In the genomic region with DNA sequence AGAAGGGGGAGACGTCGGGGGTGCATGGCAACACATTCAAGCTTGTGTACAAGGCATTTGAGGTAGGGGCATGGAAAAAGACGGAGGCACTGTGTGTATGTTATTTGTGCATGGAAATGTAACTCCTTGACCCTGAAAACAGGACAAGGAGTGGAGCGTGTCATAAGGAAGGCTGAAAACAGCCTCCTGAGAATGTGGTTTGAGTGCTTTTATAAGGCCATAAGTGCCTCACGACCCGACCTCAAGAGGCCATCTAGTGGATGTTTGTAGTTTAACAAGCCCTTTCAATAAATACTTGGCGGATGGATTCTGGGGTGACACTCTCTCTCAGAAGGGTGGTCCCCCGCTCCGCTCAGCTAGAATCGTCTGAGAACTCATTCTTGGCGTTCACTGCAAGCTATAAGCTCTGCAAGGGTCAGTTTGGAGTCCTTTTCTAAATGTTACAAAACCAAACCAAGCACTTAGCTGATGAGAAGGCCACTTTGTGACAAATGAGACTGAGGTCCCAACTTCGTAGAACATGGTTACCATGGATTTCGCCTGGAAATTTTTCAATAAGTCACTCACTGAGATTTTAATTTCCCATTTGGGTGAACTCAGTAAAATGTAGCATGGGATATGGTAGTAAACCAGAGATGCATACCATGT, we compare ENCODE assay signal across 9 cellular contexts. TPM values are rescaled to one million over a fixed set of nuclear protein-coding genes. Genes with fewer than 3 reads are reported as not detected.
A peak's percentile ranks its signal among the peaks of the same experiment; 100 is the strongest.
DNase-seq lines count a peak whose midpoint lies in the region; ATAC-seq and TF ChIP-seq lines count a peak whose summit lies in the region.
"Had no signal": no experiment of that assay in that cellular context is flagged by ENCODE, and none has a peak within 500 bp of the region (broad histone marks: within the 10 kb centered on the region; RNA-seq: fewer than 3 reads in every experiment).

No MANE protein-coding gene starts in this region.

- no peaks in the 10 kb centered on the region for H3K79me2 ChIP-seq in OCI-LY1 (ENCODE audit: insufficient read depth, low read length)
- H3K79me2 ChIP-seq in smooth muscle cell (ENCODE audit: low read depth): no peaks in the 10 kb centered on the region

- no peak for TF ChIP-seq POLR2A in esophagus muscularis mucosa (IDR thresholded peaks at IDR 0.05; ENCODE audit: low read depth)

- H2AFZ ChIP-seq in OCI-LY1 (ENCODE audit: low read length) (no peak overlapping the region), smooth muscle cell (ENCODE audit: low read depth) (no peak overlapping the region)

- H3F3A ChIP-seq in OCI-LY1 (ENCODE audit: insufficient read depth, low read length) (no peaks in the 10 kb centered on the region), smooth muscle cell (ENCODE audit: low read depth) (peaks cover 4% of the 10 kb centered on the region)

- no peak for TF ChIP-seq EP300 in esophagus muscularis mucosa (IDR thresholded peaks at IDR 0.05)

- H3K27me3 ChIP-seq in OCI-LY1 (ENCODE audit: insufficient read depth, low read length) (no peaks in the 10 kb centered on the region), esophagus muscularis mucosa (no peaks in the 10 kb centered on the region), smooth muscle cell (ENCODE audit: low read depth) (no peaks in the 10 kb centered on the region)

- H4K20me1 ChIP-seq in OCI-LY1 (ENCODE audit: insufficient read depth, low read length) (no peaks in the 10 kb centered on the region), smooth muscle cell (ENCODE audit: low read depth) (no peaks in the 10 kb centered on the region)

- DNase-seq in DMS53 treated with DMSO at 0.1 percent for 48 hours (lab: John Stamatoyannopoulos, UW; ENCODE audit: unreplicated experiment) (peak; percentile 32), esophagus muscularis mucosa (ENCODE audit: extremely low spot score) (no peak), smooth muscle cell (lab: John Stamatoyannopoulos, UW; ENCODE audit: unreplicated experiment) (no peak), NCI-H1105 (lab: John Stamatoyannopoulos, UW) (no peak), NCI-H2081 (lab: John Stamatoyannopoulos, UW) (no peak)
- DNase-seq in stimulated activated CD4-positive, alpha-beta T cell treated with anti-CD3 and anti-CD28 coated beads, Interleukin-12 subunit alpha, Interleukin-12 subunit beta, amount 100 ng/mL, for 4 hours: no peak

- H3K9me3 ChIP-seq in OCI-LY1 (ENCODE audit: low read length) (no peaks in the 10 kb centered on the region), esophagus muscularis mucosa (no peaks in the 10 kb centered on the region), smooth muscle cell (replicated peaks; ENCODE audit: low read depth) (no peaks in the 10 kb centered on the region)

- no peak overlapping the region for H3K9ac ChIP-seq in OCI-LY1 (ENCODE audit: low read length)
- H3K9ac ChIP-seq in smooth muscle cell (ENCODE audit: low read depth): no peak overlapping the region

- no peak overlapping the region for H3K4me3 ChIP-seq in OCI-LY1 (ENCODE audit: low read depth, low read length, poor library complexity, severe bottlenecking)
- no peak overlapping the region for H3K4me3 ChIP-seq in esophagus muscularis mucosa
- H3K4me3 ChIP-seq in smooth muscle cell: no peak overlapping the region

- H3K27ac ChIP-seq in OCI-LY1 (ENCODE audit: low read depth, low read length, poor library complexity, severe bottlenecking): no peak overlapping the region
- no peak overlapping the region for H3K27ac ChIP-seq in esophagus muscularis mucosa (replicated peaks in 1 of 4)
- H3K27ac ChIP-seq in smooth muscle cell (ENCODE audit: low read depth): no peak overlapping the region

- TF ChIP-seq CTCF in OCI-LY1 (IDR thresholded peaks at IDR 0.05; ENCODE audit: low read length): peak; percentile 57
- peak; percentile 41 to 58 (median 44) for TF ChIP-seq CTCF in esophagus muscularis mucosa (IDR thresholded peaks at IDR 0.05)
- TF ChIP-seq CTCF in smooth muscle cell (IDR thresholded peaks at IDR 0.05; ENCODE audit: borderline replicate concordance, insufficient read depth, poor library complexity, severe bottlenecking): peak; percentile 38

- H3K36me3 ChIP-seq in OCI-LY1 (ENCODE audit: insufficient read depth, low read length): no peaks in the 10 kb centered on the region
- H3K36me3 ChIP-seq in esophagus muscularis mucosa: no peaks in the 10 kb centered on the region
- no peaks in the 10 kb centered on the region for H3K36me3 ChIP-seq in smooth muscle cell (ENCODE audit: low read depth)

- intact Hi-C loops in esophagus muscularis mucosa (cut with DNase I): loop anchor here (2.0 to 5.0 kb wide), 2 partner anchors 36 to 125 kb away; no protein-coding TSS in a partner anchor

- WGBS in esophagus muscularis mucosa: 51% methylated on average over 13 of the region's 13 CpGs
- 44% methylated on average over 13 of the region's 13 CpGs for WGBS in smooth muscle cell (ENCODE audit: low lambda C conversion rate)

- H3K4me1 ChIP-seq in OCI-LY1 (ENCODE audit: insufficient read depth, low read length, severe bottlenecking): no peaks in the 10 kb centered on the region
- H3K4me1 ChIP-seq in esophagus muscularis mucosa: peaks cover 0 to 27% (median 23%) of the 10 kb centered on the region in 4 donors
- H3K4me1 ChIP-seq in smooth muscle cell (ENCODE audit: low read depth): peaks cover 17% of the 10 kb centered on the region

- no peaks in the 10 kb centered on the region for H3K9me2 ChIP-seq in OCI-LY1 (ENCODE audit: low read depth, low read length)

- H3K4me2 ChIP-seq in OCI-LY1 (ENCODE audit: low read length): no peak overlapping the region
- H3K4me2 ChIP-seq in smooth muscle cell: no peak overlapping the region

- ATAC-seq in GM19351 (IDR thresholded peaks at IDR 0.05; ENCODE audit: unreplicated experiment): peak; percentile 78

RNA-seq across cellular contexts. Expression of a gene that starts 38.8 kb away (rescaled TPM):
- 1 to 10 TPM in 2 of 4 donors, not detected in 2; 1.4 to 1.7 TPM for total RNA-seq in esophagus muscularis mucosa
- not detected in 2 replicates for total RNA-seq in smooth muscle cell
- polyA plus RNA-seq in smooth muscle cell: not detected in 2 replicates
- total RNA-seq: T-cell had no signal

RNA-seq across cellular contexts. Expression of a gene that starts 39.3 kb away (rescaled TPM):
- total RNA-seq in esophagus muscularis mucosa (under 1 TPM in 1 of 4 donors, not detected in 3; 0.11 TPM), smooth muscle cell (not detected in 2 replicates)
- polyA plus RNA-seq in smooth muscle cell: not detected in 2 replicates
